In the genomic region with DNA sequence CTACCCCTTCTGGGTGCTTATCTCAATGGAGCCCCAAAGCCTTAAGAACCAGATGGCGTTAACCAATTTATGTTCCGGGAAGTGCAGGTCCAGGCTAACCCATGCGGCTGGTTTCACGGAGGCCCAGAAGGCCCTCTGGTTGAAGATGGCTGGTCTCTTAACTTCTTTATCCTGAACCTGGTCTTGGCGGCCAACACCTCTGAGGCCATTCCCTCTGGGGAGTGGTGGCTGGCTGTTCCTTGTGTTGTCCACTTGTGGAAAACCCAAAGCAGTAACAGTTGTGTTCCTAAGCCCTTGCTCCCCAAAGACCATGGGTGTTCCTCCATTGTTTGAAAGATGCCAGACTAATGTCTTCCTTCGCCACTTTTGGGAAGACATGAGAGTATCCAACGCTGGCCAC, we compare ENCODE assay signal across 10 cellular contexts. TPM values are rescaled to one million over a fixed set of nuclear protein-coding genes. Genes with fewer than 3 reads are reported as not detected.
DNase-seq lines count a peak whose midpoint lies in the region; ATAC-seq and TF ChIP-seq lines count a peak whose summit lies in the region.
"Had no signal": no experiment of that assay in that cellular context is flagged by ENCODE, and none has a peak within 500 bp of the region (broad histone marks: within the 10 kb centered on the region; RNA-seq: fewer than 3 reads in every experiment).

No MANE protein-coding gene starts in this region.

- H3K9me3 Mint-ChIP-seq in GM23338: no peaks in the 10 kb centered on the region
- H3K9me3 Mint-ChIP-seq in activated B cell treated with CpG ODN at 0.5 μM for 24 hours: no peaks in the 10 kb centered on the region

- H4K20me1 ChIP-seq in GM23338 (replicated peaks; ENCODE audit: insufficient read depth): no peaks in the 10 kb centered on the region

- H3K27me3 Mint-ChIP-seq in GM23338 (ENCODE audit: insufficient read depth, low read depth, poor library complexity): peaks cover 22% of the 10 kb centered on the region
- H3K27me3 Mint-ChIP-seq in activated B cell treated with CpG ODN at 0.5 μM for 24 hours: peaks cover 5% of the 10 kb centered on the region

- H3K4me1 ChIP-seq in GM23338 (ENCODE audit: insufficient read depth) (no peaks in the 10 kb centered on the region; the same call in 1 of the 2 replicates), skeletal muscle satellite cell (ENCODE audit: control insufficient read depth, insufficient read depth, low read length) (peaks cover 22% of the 10 kb centered on the region)

- TF ChIP-seq CTCF in GM23338 (conservative IDR thresholded peaks at IDR 0.05; ENCODE audit: low read depth in 2 of 2): no peak
- TF ChIP-seq CTCF in activated B cell treated with CpG ODN at 0.5 μM for 24 hours (IDR thresholded peaks at IDR 0.05): no peak
- TF ChIP-seq CTCF in fibroblast of villous mesenchyme (IDR thresholded peaks at IDR 0.05; ENCODE audit: insufficient read depth, low read depth, low read length): no peak

- no peak for ATAC-seq in GM23338
- ATAC-seq in activated B cell treated with CpG ODN at 0.5 μM for 24 hours (ENCODE audit: low read depth): no peak

- no peaks in the 10 kb centered on the region for H3K36me3 ChIP-seq in GM23338 (ENCODE audit: insufficient read depth)
- H3K36me3 ChIP-seq in skeletal muscle satellite cell (ENCODE audit: insufficient read depth, low read length): no peaks in the 10 kb centered on the region

- H2AFZ ChIP-seq in GM23338: peak overlapping the region; percentile 78; the same call in 1 of the 2 replicates

- no peaks in the 10 kb centered on the region for H3K36me3 Mint-ChIP-seq in GM23338 (ENCODE audit: low read depth)
- peaks cover 2% of the 10 kb centered on the region for H3K36me3 Mint-ChIP-seq in activated B cell treated with CpG ODN at 0.5 μM for 24 hours (ENCODE audit: low read depth)

- no peaks in the 10 kb centered on the region for H3K9me3 ChIP-seq in skeletal muscle satellite cell (replicated peaks; ENCODE audit: low read length)

- H3K4me3 ChIP-seq in GM23338 (peak overlapping the region; percentile 54; the same call in 1 of the 2 replicates), fibroblast of villous mesenchyme (ENCODE audit: low read depth, low read length) (peak overlapping the region; percentile 75), skeletal muscle satellite cell (ENCODE audit: low read length) (peak overlapping the region; percentile 57)
- H3K4me3 ChIP-seq: K562 had no signal

- DNase-seq in GM23338 (ENCODE audit: low spot score): no peak
- no peak for DNase-seq in activated B cell treated with CpG ODN at 0.5 μM for 24 hours
- DNase-seq in fibroblast of villous mesenchyme (ENCODE audit: low read depth): no peak
- no peak for DNase-seq in medulla oblongata (ENCODE audit: extremely low spot score)
- DNase-seq in NCI-H2227 (lab: John Stamatoyannopoulos, UW; ENCODE audit: unreplicated experiment): no peak
- no peak for DNase-seq in hippocampal formation (lab: John Stamatoyannopoulos, UW)
- DNase-seq: HCEC 1CT; NK-92 treated with Interleukin-12 subunit alpha and Interleukin-12 subunit beta, amount 100 ng/mL, for 24 hours had no signal

- H3F3A ChIP-seq in GM23338 (replicated peaks; ENCODE audit: low read depth): no peaks in the 10 kb centered on the region

- H3K4me2 ChIP-seq in GM23338: peak overlapping the region; percentile 57
- H3K4me2 ChIP-seq in skeletal muscle satellite cell (ENCODE audit: low read length): peak overlapping the region; percentile 73

- H3K27ac ChIP-seq in GM23338 (ENCODE audit: low read depth): no peak overlapping the region

- H3K4me3 Mint-ChIP-seq in GM23338: peak overlapping the region; percentile 70
- peak overlapping the region; percentile 66 for H3K4me3 Mint-ChIP-seq in activated B cell treated with CpG ODN at 0.5 μM for 24 hours

- intact Hi-C loops in activated B cell treated with CpG ODN at 0.5 μM for 24 hours (cut with micrococcal nuclease): loop anchor here (5.0 to 10.0 kb wide), 3 partner anchors 131 to 272 kb away; a partner anchor contains a TSS

- no peak overlapping the region for H3K27ac Mint-ChIP-seq in GM23338
- H3K27ac Mint-ChIP-seq in activated B cell treated with CpG ODN at 0.5 μM for 24 hours: no peak overlapping the region

- H3K4me1 Mint-ChIP-seq in GM23338 (no peaks in the 10 kb centered on the region), activated B cell treated with CpG ODN at 0.5 μM for 24 hours (peaks cover 4% of the 10 kb centered on the region)

- no peaks in the 10 kb centered on the region for H3K79me2 ChIP-seq in GM23338 (replicated peaks; ENCODE audit: insufficient read depth)

- CTCF ChIA-PET in activated B cell treated with CpG ODN at 0.5 μM for 24 hours (lab: Charles Lee): no interaction called here

- no peak overlapping the region for H3K9ac ChIP-seq in skeletal muscle satellite cell (ENCODE audit: low read depth, low read length)

- POLR2A ChIA-PET in activated B cell treated with CpG ODN at 0.5 μM for 24 hours (lab: Charles Lee): no interaction called here

- peaks cover 12% of the 10 kb centered on the region for H3K9me2 ChIP-seq in GM23338 (ENCODE audit: insufficient read depth)

- H3K27me3 ChIP-seq in GM23338 (ENCODE audit: insufficient read depth): peaks cover 27% of the 10 kb centered on the region
- no peaks in the 10 kb centered on the region for H3K27me3 ChIP-seq in skeletal muscle satellite cell (ENCODE audit: control insufficient read depth, insufficient read depth, low read length)

TF ChIP-seq in GM23338, 12 proteins besides CTCF, POLR2A, EP300 and RAD21:
- TF ChIP-seq EZH2phosphoT487 (IDR thresholded peaks at IDR 0.05; ENCODE audit: unreplicated experiment) (no peak), POLR2AphosphoS5 (IDR thresholded peaks at IDR 0.05; ENCODE audit: low read depth) (no peak), JUNB (IDR thresholded peaks at IDR 0.05; ENCODE audit: unreplicated experiment) (no peak)
- TF ChIP-seq, protein P1, sequence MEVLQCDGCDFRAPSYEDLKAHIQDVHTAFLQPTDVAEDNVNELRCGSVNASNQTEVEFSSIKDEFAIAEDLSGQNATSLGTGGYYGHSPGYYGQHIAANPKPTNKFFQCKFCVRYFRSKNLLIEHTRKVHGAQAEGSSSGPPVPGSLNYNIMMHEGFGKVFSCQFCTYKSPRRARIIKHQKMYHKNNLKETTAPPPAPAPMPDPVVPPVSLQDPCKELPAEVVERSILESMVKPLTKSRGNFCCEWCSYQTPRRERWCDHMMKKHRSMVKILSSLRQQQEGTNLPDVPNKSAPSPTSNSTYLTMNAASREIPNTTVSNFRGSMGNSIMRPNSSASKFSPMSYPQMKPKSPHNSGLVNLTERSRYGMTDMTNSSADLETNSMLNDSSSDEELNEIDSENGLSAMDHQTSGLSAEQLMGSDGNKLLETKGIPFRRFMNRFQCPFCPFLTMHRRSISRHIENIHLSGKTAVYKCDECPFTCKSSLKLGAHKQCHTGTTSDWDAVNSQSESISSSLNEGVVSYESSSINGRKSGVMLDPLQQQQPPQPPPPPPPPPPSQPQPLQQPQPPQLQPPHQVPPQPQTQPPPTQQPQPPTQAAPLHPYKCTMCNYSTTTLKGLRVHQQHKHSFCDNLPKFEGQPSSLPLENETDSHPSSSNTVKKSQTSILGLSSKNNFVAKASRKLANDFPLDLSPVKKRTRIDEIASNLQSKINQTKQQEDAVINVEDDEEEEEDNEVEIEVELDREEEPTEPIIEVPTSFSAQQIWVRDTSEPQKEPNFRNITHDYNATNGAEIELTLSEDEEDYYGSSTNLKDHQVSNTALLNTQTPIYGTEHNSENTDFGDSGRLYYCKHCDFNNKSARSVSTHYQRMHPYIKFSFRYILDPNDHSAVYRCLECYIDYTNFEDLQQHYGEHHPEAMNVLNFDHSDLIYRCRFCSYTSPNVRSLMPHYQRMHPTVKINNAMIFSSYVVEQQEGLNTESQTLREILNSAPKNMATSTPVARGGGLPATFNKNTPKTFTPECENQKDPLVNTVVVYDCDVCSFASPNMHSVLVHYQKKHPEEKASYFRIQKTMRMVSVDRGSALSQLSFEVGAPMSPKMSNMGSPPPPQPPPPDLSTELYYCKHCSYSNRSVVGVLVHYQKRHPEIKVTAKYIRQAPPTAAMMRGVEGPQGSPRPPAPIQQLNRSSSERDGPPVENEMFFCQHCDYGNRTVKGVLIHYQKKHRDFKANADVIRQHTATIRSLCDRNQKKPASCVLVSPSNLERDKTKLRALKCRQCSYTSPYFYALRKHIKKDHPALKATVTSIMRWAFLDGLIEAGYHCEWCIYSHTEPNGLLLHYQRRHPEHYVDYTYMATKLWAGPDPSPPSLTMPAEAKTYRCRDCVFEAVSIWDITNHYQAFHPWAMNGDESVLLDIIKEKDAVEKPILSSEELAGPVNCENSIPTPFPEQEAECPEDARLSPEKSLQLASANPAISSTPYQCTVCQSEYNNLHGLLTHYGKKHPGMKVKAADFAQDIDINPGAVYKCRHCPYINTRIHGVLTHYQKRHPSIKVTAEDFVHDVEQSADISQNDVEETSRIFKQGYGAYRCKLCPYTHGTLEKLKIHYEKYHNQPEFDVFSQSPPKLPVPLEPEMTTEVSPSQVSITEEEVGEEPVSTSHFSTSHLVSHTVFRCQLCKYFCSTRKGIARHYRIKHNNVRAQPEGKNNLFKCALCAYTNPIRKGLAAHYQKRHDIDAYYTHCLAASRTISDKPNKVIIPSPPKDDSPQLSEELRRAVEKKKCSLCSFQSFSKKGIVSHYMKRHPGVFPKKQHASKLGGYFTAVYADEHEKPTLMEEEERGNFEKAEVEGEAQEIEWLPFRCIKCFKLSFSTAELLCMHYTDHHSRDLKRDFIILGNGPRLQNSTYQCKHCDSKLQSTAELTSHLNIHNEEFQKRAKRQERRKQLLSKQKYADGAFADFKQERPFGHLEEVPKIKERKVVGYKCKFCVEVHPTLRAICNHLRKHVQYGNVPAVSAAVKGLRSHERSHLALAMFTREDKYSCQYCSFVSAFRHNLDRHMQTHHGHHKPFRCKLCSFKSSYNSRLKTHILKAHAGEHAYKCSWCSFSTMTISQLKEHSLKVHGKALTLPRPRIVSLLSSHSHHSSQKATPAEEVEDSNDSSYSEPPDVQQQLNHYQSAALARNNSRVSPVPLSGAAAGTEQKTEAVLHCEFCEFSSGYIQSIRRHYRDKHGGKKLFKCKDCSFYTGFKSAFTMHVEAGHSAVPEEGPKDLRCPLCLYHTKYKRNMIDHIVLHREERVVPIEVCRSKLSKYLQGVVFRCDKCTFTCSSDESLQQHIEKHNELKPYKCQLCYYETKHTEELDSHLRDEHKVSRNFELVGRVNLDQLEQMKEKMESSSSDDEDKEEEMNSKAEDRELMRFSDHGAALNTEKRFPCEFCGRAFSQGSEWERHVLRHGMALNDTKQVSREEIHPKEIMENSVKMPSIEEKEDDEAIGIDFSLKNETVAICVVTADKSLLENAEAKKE (CRISPR knock-in tag; IDR thresholded peaks at IDR 0.05): no peak
TF ChIP-seq in GM23338: peak in this region for 0.

RNA-seq across cellular contexts. Expression of a gene that starts 1.5 kb away (rescaled TPM):
- total RNA-seq in GM23338 (2014; rRNA removed; shearing (Covaris generic)): 4.3 and 4.5 TPM in 2 replicates
- polyA plus RNA-seq in GM23338 (2016; fragmentation: Nextera tagmentation; extraction: Ambion mirVana): 0.82 and 0.90 TPM in 2 replicates
- total RNA-seq in activated B cell treated with CpG ODN at 0.5 μM for 24 hours: 3.2 and 3.4 TPM in 2 replicates
- 9.3 and 14.2 TPM in 2 replicates for total RNA-seq in fibroblast of villous mesenchyme
- 2.0 and 3.7 TPM in 2 replicates for total RNA-seq in skeletal muscle satellite cell (2012; rRNA removed)
